Comparison of ENCODE assay signal across 19 cellular contexts in the genomic region with DNA sequence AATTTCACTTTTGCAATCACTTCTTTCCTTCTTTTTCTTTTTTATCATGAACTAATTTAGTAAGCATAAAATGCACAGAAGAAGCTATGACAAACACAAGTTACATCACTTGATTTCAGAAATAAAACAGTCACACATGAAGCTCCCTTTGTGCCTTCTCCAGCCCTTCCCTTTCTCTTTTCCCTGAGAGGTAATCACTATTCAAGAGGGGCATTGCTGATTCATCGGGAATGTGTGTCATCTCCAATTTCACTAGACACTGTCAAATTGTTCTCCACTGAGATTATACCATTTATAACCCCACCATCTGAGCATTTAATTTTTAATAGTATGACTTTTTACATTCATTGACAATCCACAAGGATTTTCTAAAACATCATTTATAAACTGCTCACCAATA.
A peak's percentile ranks its signal among the peaks of the same experiment; 100 is the strongest.
DNase-seq lines count a peak whose midpoint lies in the region; TF ChIP-seq lines count a peak whose summit lies in the region.
"Had no signal": no experiment of that assay in that cellular context is flagged by ENCODE, and none has a peak within 500 bp of the region (broad histone marks: within the 10 kb centered on the region; RNA-seq: fewer than 3 reads in every experiment).

No MANE protein-coding gene starts in this region.

- DNase-seq in NCI-H345 (lab: John Stamatoyannopoulos, UW) (peak; percentile 2), NCI-H345 treated with DMSO at 0.1 percent for 48 hours (lab: John Stamatoyannopoulos, UW; ENCODE audit: unreplicated experiment) (no peak), RPMI7951 (ENCODE audit: low read depth) (peak; percentile 6), epithelial cell of esophagus (ENCODE audit: low read depth) (peak; percentile 45), non-pigmented ciliary epithelial cell (ENCODE audit: low read depth) (peak; percentile 6), iPS-NIHi7 (ENCODE audit: extremely low spot score) (no peak), NCI-H82 (lab: John Stamatoyannopoulos, UW) (no peak), KBM-7 (no peak)
- DNase-seq: activated CD4-positive, alpha-beta T cell treated with anti-CD3 and anti-CD28 coated beads for 4 hours; activated CD8-positive, alpha-beta memory T cell treated with anti-CD3 and anti-CD28 coated beads, Interleukin-2, amount 50 U/mL, for 48 hours; activated gamma-delta T cell treated with Interleukin-2 at 50 U/mL for 16 hours; aorta; colonic mucosa; NCI-H2029; NCI-H774; occipital lobe; testis had no signal

- no peak overlapping the region for H3K4me3 ChIP-seq in epithelial cell of esophagus (ENCODE audit: low read length)
- H3K4me3 ChIP-seq: BLaER1, colonic mucosa, right atrium auricular region, testis had no signal

- TF ChIP-seq CTCF in epithelial cell of esophagus (IDR thresholded peaks at IDR 0.05; ENCODE audit: insufficient read depth, low read depth, low read length, missing control alignments): no peak

- in situ Hi-C loops in KBM-7 (cut with MboI; ENCODE audit: low pct_unique_long_range_greater_than_20kb, low sequenced_read_pairs): no loop called here

Comparison
In these comparisons a context has a peak if more than half of its experiments do, and no peak if none do; other contexts are left out.
1. DNase-seq: peak in NCI-H345 (single experiment), RPMI7951 (single experiment), epithelial cell of esophagus (single experiment) and non-pigmented ciliary epithelial cell (single experiment); none in NCI-H345 treated with DMSO at 0.1 percent for 48 hours (single experiment), iPS-NIHi7 (single experiment), NCI-H82 (single experiment) and KBM-7 (single experiment).